Comparison of ENCODE assay signal across 15 cellular contexts in genomic region chr16:88002749-88003148, GRCh38. TPM values are rescaled to one million over a fixed set of nuclear protein-coding genes. Genes with fewer than 3 reads are reported as not detected.
DNase-seq lines count a peak whose midpoint lies in the region; ATAC-seq and TF ChIP-seq lines count a peak whose summit lies in the region.
"Had no signal": no experiment of that assay in that cellular context is flagged by ENCODE, and none has a peak within 500 bp of the region (broad histone marks: within the 10 kb centered on the region; RNA-seq: fewer than 3 reads in every experiment).

No MANE protein-coding gene starts in this region.

- H3K9me3 ChIP-seq in sigmoid colon (no peaks in the 10 kb centered on the region), gastrocnemius medialis (no peaks in the 10 kb centered on the region)
- H3K9me3 ChIP-seq: BLaER1 had no signal

- no peaks in the 10 kb centered on the region for H3K27me3 Mint-ChIP-seq in activated CD4-positive, alpha-beta memory T cell treated with anti-CD3 and anti-CD28 coated beads for 36 hours
- H3K27me3 Mint-ChIP-seq in activated CD4-positive, alpha-beta memory T cell treated with anti-CD3 and anti-CD28 coated beads, Interleukin-2, amount 10 ng/mL, durations not matched to agents 7 days and 5 days, result no peaks in the 10 kb centered on the region
- H3K27me3 Mint-ChIP-seq in effector memory CD8-positive, alpha-beta T cell, result no peaks in the 10 kb centered on the region
- H3K27me3 Mint-ChIP-seq: IgD-negative memory B cell had no signal

- no peak for TF ChIP-seq CTCF in sigmoid colon (IDR thresholded peaks at IDR 0.05)
- no peak for TF ChIP-seq CTCF in gastrocnemius medialis (IDR thresholded peaks at IDR 0.05 in 4 of 5, conservative IDR thresholded peaks at IDR 0.05 in 1 of 5)

- WGBS in sigmoid colon, 2 donors, result 95 to 98% methylated on average over 4 of the region's 4 CpGs

- H3K36me3 ChIP-seq in sigmoid colon (peaks cover 0 to 31% (median 12%) of the 10 kb centered on the region in 4 donors), gastrocnemius medialis (no peaks in the 10 kb centered on the region)

- H3K36me3 Mint-ChIP-seq in activated CD4-positive, alpha-beta memory T cell treated with anti-CD3 and anti-CD28 coated beads for 36 hours, result peaks cover 20% of the 10 kb centered on the region
- peaks cover 33% of the 10 kb centered on the region for H3K36me3 Mint-ChIP-seq in activated CD4-positive, alpha-beta memory T cell treated with anti-CD3 and anti-CD28 coated beads, Interleukin-2, amount 10 ng/mL, durations not matched to agents 7 days and 5 days (ENCODE audit: low read depth)
- peaks cover 29% of the 10 kb centered on the region for H3K36me3 Mint-ChIP-seq in effector memory CD8-positive, alpha-beta T cell (ENCODE audit: insufficient read depth)

- TF ChIP-seq POLR2A in sigmoid colon (IDR thresholded peaks at IDR 0.05) (no peak), gastrocnemius medialis (IDR thresholded peaks at IDR 0.05) (no peak)

- intact Hi-C loops in activated CD4-positive, alpha-beta memory T cell treated with anti-CD3 and anti-CD28 coated beads for 36 hours (cut with micrococcal nuclease), result loop anchor here (10.0 kb wide), 1 partner anchor 48 kb away; the partner anchor contains the start of gene BANP
- intact Hi-C loops in sigmoid colon (cut with DNase I) (no loop called here), gastrocnemius medialis (cut with DNase I; ENCODE audit: low total_unique reads) (no loop called here)

- POLR2A ChIA-PET in activated CD4-positive, alpha-beta memory T cell treated with anti-CD3 and anti-CD28 coated beads for 36 hours (lab: Charles Lee), result no interaction called here
- POLR2A ChIA-PET in activated CD4-positive, alpha-beta memory T cell treated with anti-CD3 and anti-CD28 coated beads, Interleukin-2, amount 10 ng/mL, durations not matched to agents 7 days and 5 days (lab: Charles Lee), result no interaction called here

- no peak for DNase-seq in activated CD4-positive, alpha-beta memory T cell treated with anti-CD3 and anti-CD28 coated beads for 36 hours
- no peak for DNase-seq in activated CD4-positive, alpha-beta memory T cell treated with anti-CD3 and anti-CD28 coated beads, Interleukin-2, amount 10 ng/mL, durations not matched to agents 7 days and 5 days
- no peak for DNase-seq in effector memory CD8-positive, alpha-beta T cell
- peak; percentile 25 for DNase-seq in sigmoid colon
- no peak for DNase-seq in gastrocnemius medialis
- DNase-seq in NCI-H2227 treated with DMSO at 0.1 percent for 48 hours (lab: John Stamatoyannopoulos, UW), result no peak
- DNase-seq: 8988T, AML-193, Calu3, DMS 273 treated with DMSO at 0.1 percent for 48 hours, GM23248 had no signal

- no peak for TF ChIP-seq EP300 in sigmoid colon (IDR thresholded peaks at IDR 0.05)

- no peak for ATAC-seq in effector memory CD8-positive, alpha-beta T cell (replicated peaks)
- ATAC-seq in gastrocnemius medialis (no peak), HG03045 (IDR thresholded peaks at IDR 0.05; ENCODE audit: unreplicated experiment) (no peak)
- ATAC-seq: GM12878 had no signal

- H3K9me3 Mint-ChIP-seq in activated CD4-positive, alpha-beta memory T cell treated with anti-CD3 and anti-CD28 coated beads for 36 hours, result no peaks in the 10 kb centered on the region
- no peaks in the 10 kb centered on the region for H3K9me3 Mint-ChIP-seq in activated CD4-positive, alpha-beta memory T cell treated with anti-CD3 and anti-CD28 coated beads, Interleukin-2, amount 10 ng/mL, durations not matched to agents 7 days and 5 days
- no peaks in the 10 kb centered on the region for H3K9me3 Mint-ChIP-seq in effector memory CD8-positive, alpha-beta T cell
- H3K9me3 Mint-ChIP-seq: IgD-negative memory B cell had no signal

- no peaks in the 10 kb centered on the region for H3K4me1 ChIP-seq in sigmoid colon
- H3K4me1 ChIP-seq in gastrocnemius medialis, result peaks cover 0 to 5% of the 10 kb centered on the region in 2 donors
- H3K4me1 ChIP-seq: BLaER1 had no signal

- in situ Hi-C loops in gastrocnemius medialis (cut with MboI; ENCODE audit: low sequenced_read_pairs in 4 of 4), result no loop called here

- H3K27ac ChIP-seq in sigmoid colon (no peak overlapping the region), gastrocnemius medialis (no peak overlapping the region)
- H3K27ac ChIP-seq: GM23248 had no signal

- H3K27me3 ChIP-seq in sigmoid colon, result no peaks in the 10 kb centered on the region
- no peaks in the 10 kb centered on the region for H3K27me3 ChIP-seq in gastrocnemius medialis
- H3K27me3 ChIP-seq: BLaER1 had no signal

- H3K4me3 Mint-ChIP-seq in activated CD4-positive, alpha-beta memory T cell treated with anti-CD3 and anti-CD28 coated beads for 36 hours, result no peak overlapping the region
- no peak overlapping the region for H3K4me3 Mint-ChIP-seq in activated CD4-positive, alpha-beta memory T cell treated with anti-CD3 and anti-CD28 coated beads, Interleukin-2, amount 10 ng/mL, durations not matched to agents 7 days and 5 days
- no peak overlapping the region for H3K4me3 Mint-ChIP-seq in effector memory CD8-positive, alpha-beta T cell
- H3K4me3 Mint-ChIP-seq: IgD-negative memory B cell had no signal

- H3K4me1 Mint-ChIP-seq in activated CD4-positive, alpha-beta memory T cell treated with anti-CD3 and anti-CD28 coated beads for 36 hours (ENCODE audit: low read depth), result no peaks in the 10 kb centered on the region
- H3K4me1 Mint-ChIP-seq in activated CD4-positive, alpha-beta memory T cell treated with anti-CD3 and anti-CD28 coated beads, Interleukin-2, amount 10 ng/mL, durations not matched to agents 7 days and 5 days, result no peaks in the 10 kb centered on the region
- H3K4me1 Mint-ChIP-seq in effector memory CD8-positive, alpha-beta T cell (ENCODE audit: low read depth in 2 of 2), result peaks cover 8 to 9% of the 10 kb centered on the region in 2 donors

- H3K27ac Mint-ChIP-seq in activated CD4-positive, alpha-beta memory T cell treated with anti-CD3 and anti-CD28 coated beads for 36 hours, result peak overlapping the region; percentile 20
- H3K27ac Mint-ChIP-seq in activated CD4-positive, alpha-beta memory T cell treated with anti-CD3 and anti-CD28 coated beads, Interleukin-2, amount 10 ng/mL, durations not matched to agents 7 days and 5 days, result no peak overlapping the region
- H3K27ac Mint-ChIP-seq in effector memory CD8-positive, alpha-beta T cell, result peak overlapping the region; percentile 23 to 52

- CTCF ChIA-PET in activated CD4-positive, alpha-beta memory T cell treated with anti-CD3 and anti-CD28 coated beads for 36 hours (lab: Charles Lee), result no interaction called here
- CTCF ChIA-PET in activated CD4-positive, alpha-beta memory T cell treated with anti-CD3 and anti-CD28 coated beads, Interleukin-2, amount 10 ng/mL, durations not matched to agents 7 days and 5 days (lab: Charles Lee), result no interaction called here

- H3K4me3 ChIP-seq in sigmoid colon (no peak overlapping the region), gastrocnemius medialis (no peak overlapping the region)
- H3K4me3 ChIP-seq: BLaER1, GM12878, GM23248 had no signal

RNA-seq across cellular contexts. Expression of gene BANP, which starts 51.5 kb away (rescaled TPM):
- 10 to 100 TPM; 29.6 to 30.6 TPM for total RNA-seq in activated CD4-positive, alpha-beta memory T cell treated with anti-CD3 and anti-CD28 coated beads for 36 hours
- 10 to 100 TPM; 33.6 to 38.9 TPM for total RNA-seq in activated CD4-positive, alpha-beta memory T cell treated with anti-CD3 and anti-CD28 coated beads, Interleukin-2, amount 10 ng/mL, durations not matched to agents 7 days and 5 days
- total RNA-seq in sigmoid colon (10 to 100 TPM; 17.4 to 31.0 (median 23.0) TPM), gastrocnemius medialis (10 to 100 TPM in 3 of 4 donors, 1 to 10 TPM in 1; 7.0 to 20.6 (median 16.1) TPM)
- 10 to 100 TPM in 1 of 3 donors, 1 to 10 TPM in 2; 8.4 to 15.9 (median 8.8) TPM for polyA plus RNA-seq in sigmoid colon
